18 cellular contexts compared by ENCODE assay signal in the genomic region with DNA sequence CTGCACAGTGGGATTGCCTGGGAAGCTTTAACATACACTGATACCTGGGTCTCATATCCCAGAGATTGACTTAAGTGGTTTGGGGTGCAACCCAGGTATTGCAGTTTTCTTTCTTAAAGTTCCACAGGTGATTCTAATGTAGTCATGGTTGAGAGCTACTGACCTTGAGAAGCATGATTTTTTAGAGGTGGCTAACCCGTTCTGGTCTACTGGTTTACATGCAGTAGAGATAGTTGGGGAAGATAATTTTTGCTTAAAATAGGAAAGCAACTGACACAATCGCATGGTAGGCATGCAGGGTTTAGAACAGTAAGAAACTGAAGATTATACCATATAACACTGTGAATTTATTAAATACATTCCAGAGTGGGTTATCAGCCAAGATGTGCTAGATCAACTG.
DNase-seq lines count a peak whose midpoint lies in the region; ATAC-seq and TF ChIP-seq lines count a peak whose summit lies in the region.
"Had no signal": no experiment of that assay in that cellular context is flagged by ENCODE, and none has a peak within 500 bp of the region (broad histone marks: within the 10 kb centered on the region; RNA-seq: fewer than 3 reads in every experiment).

No MANE protein-coding gene starts in this region.

- no peaks in the 10 kb centered on the region for H4K20me1 ChIP-seq in BLaER1

- no peak overlapping the region for H3K4me3 ChIP-seq in BLaER1
- no peak overlapping the region for H3K4me3 ChIP-seq in HL-60 (replicated peaks; ENCODE audit: insufficient read depth, low read length)
- no peak overlapping the region for H3K4me3 ChIP-seq in stomach smooth muscle (ENCODE audit: low read length in 2 of 2)
- no peak overlapping the region for H3K4me3 ChIP-seq in ascending aorta
- H3K4me3 ChIP-seq: MG63 had no signal

- TF ChIP-seq CTCF in HL-60 (IDR thresholded peaks at IDR 0.05; ENCODE audit: insufficient read depth, low read length) (no peak), WTC11 (IDR thresholded peaks at IDR 0.05) (no peak), ascending aorta (IDR thresholded peaks at IDR 0.05) (no peak)

- POLR2A ChIA-PET in WTC11 (lab: Charles Lee): no interaction called here

- no peak overlapping the region for H3K4me3 Mint-ChIP-seq in WTC11

- 0 out of 2 replicates have a peak overlapping the region, but pooled peaks have one; percentile 23 for H3K27ac Mint-ChIP-seq in WTC11

- H3K27me3 ChIP-seq in BLaER1: no peaks in the 10 kb centered on the region
- H3K27me3 ChIP-seq in HL-60 (ENCODE audit: insufficient read depth, poor library complexity, severe bottlenecking): no peaks in the 10 kb centered on the region
- no peaks in the 10 kb centered on the region for H3K27me3 ChIP-seq in stomach smooth muscle (ENCODE audit: control insufficient read depth in 1 of 2, insufficient read depth in 2 of 2, low read length in 2 of 2)
- H3K27me3 ChIP-seq in ascending aorta: no peaks in the 10 kb centered on the region
- H3K27me3 ChIP-seq: MG63 had no signal

- DNase-seq in HL-60 (ENCODE audit: low read depth in 1 of 2, low spot score in 1 of 2) (no peak), WTC11 (ENCODE audit: low spot score) (no peak), SKM-1 treated with dmso at 0.1 percent for 144 hours (lab: John Stamatoyannopoulos, UW; ENCODE audit: unreplicated experiment) (no peak), ascending aorta (ENCODE audit: low spot score in 2 of 2) (no peak), NOMO-1 treated with dmso at 0.1 percent for 144 hours (lab: John Stamatoyannopoulos, UW; ENCODE audit: unreplicated experiment) (no peak)
- DNase-seq: DMS53, EL, H7, MG63, NCI-H1417, NCI-H1694 treated with DMSO at 0.1 percent for 48 hours, NCI-H2081 treated with DMSO at 0.1 percent for 48 hours, NCI-H2171 treated with DMSO at 0.1 percent for 48 hours, NCI-H524 treated with DMSO at 0.1 percent for 48 hours, NCI-H82, Right ventricle myocardium superior had no signal

- intact Hi-C loops in ascending aorta (cut with DNase I): no loop called here

- H3K9me3 Mint-ChIP-seq in WTC11: peaks cover 6% of the 10 kb centered on the region

- H3K4me1 ChIP-seq in BLaER1 (peaks cover 43% of the 10 kb centered on the region), stomach smooth muscle (ENCODE audit: control insufficient read depth, insufficient read depth, low read length) (peaks cover 50% of the 10 kb centered on the region), ascending aorta (peaks cover 13 to 49% of the 10 kb centered on the region in 2 donors)

- peaks cover 7% of the 10 kb centered on the region for H3K36me3 Mint-ChIP-seq in WTC11

- H3K36me3 ChIP-seq in BLaER1 (no peaks in the 10 kb centered on the region), stomach smooth muscle (ENCODE audit: control insufficient read depth in 2 of 2, insufficient read depth in 2 of 2, low read length in 2 of 2) (no peaks in the 10 kb centered on the region), ascending aorta (no peaks in the 10 kb centered on the region)
- H3K36me3 ChIP-seq: MG63 had no signal

- H3K27ac ChIP-seq in BLaER1 (no peak overlapping the region), HL-60 (replicated peaks) (peak overlapping the region; percentile 30; the same call in 1 of the 2 replicates), stomach smooth muscle (ENCODE audit: low read length) (peak overlapping the region; percentile 25), ascending aorta (no peak overlapping the region)

- CTCF ChIA-PET in WTC11 (lab: Charles Lee): interaction anchor here (0.6 kb wide), 1 partner anchor 41 kb away, joined by 3 read pairs; no protein-coding TSS in a partner anchor

- H3K4me1 Mint-ChIP-seq in WTC11: peaks cover 68% of the 10 kb centered on the region

- H3K9me3 ChIP-seq in BLaER1 (no peaks in the 10 kb centered on the region), stomach smooth muscle (ENCODE audit: control insufficient read depth in 2 of 2, low read length in 2 of 2) (no peaks in the 10 kb centered on the region), ascending aorta (no peaks in the 10 kb centered on the region)
- H3K9me3 ChIP-seq: MG63 had no signal

- no peak for ATAC-seq in WTC11

- H3K27me3 Mint-ChIP-seq in WTC11 (ENCODE audit: low read depth): no peaks in the 10 kb centered on the region

- peak overlapping the region; percentile 15 for H3K4me2 ChIP-seq in BLaER1

- H3K9ac ChIP-seq in BLaER1 (no peak overlapping the region), stomach smooth muscle (ENCODE audit: low read length in 2 of 2) (no peak overlapping the region)

TF ChIP-seq in WTC11, 78 proteins besides CTCF, POLR2A, EP300 and RAD21:
- TF ChIP-seq KAT7 (CRISPR knock-in tag; IDR thresholded peaks at IDR 0.05; ENCODE audit: borderline replicate concordance) (no peak), GRHL2 (CRISPR knock-in tag; IDR thresholded peaks at IDR 0.05; ENCODE audit: insufficient replicate concordance, severe bottlenecking) (no peak), NR3C1 (CRISPR knock-in tag; conservative IDR thresholded peaks at IDR 0.05; ENCODE audit: low read depth) (no peak)
- TF ChIP-seq, protein P1, sequence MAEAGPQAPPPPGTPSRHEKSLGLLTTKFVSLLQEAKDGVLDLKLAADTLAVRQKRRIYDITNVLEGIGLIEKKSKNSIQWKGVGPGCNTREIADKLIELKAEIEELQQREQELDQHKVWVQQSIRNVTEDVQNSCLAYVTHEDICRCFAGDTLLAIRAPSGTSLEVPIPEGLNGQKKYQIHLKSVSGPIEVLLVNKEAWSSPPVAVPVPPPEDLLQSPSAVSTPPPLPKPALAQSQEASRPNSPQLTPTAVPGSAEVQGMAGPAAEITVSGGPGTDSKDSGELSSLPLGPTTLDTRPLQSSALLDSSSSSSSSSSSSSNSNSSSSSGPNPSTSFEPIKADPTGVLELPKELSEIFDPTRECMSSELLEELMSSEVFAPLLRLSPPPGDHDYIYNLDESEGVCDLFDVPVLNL (CRISPR knock-in tag; IDR thresholded peaks at IDR 0.05; ENCODE audit: borderline replicate concordance, low read depth): no peak

Comparison
In these comparisons a context has a peak if more than half of its experiments do, and no peak if none do; other contexts are left out.
1. H3K27ac ChIP-seq: peak in HL-60 (single experiment) and stomach smooth muscle (single experiment); none in BLaER1 (single experiment) and ascending aorta (0 of 2).